Comparison of ENCODE assay signal across 8 cellular contexts in genomic region chr2:177265834-177266817, GRCh38. TPM values are rescaled to one million over a fixed set of nuclear protein-coding genes. Genes with fewer than 3 reads are reported as not detected.
DNase-seq lines count a peak whose midpoint lies in the region; ATAC-seq and TF ChIP-seq lines count a peak whose summit lies in the region.

No MANE protein-coding gene starts in this region.

- no peak overlapping the region for H3K4ac ChIP-seq in neuronal stem cell (ENCODE audit: low read length)
- no peak overlapping the region for H3K4ac ChIP-seq in mesendoderm (ENCODE audit: low read depth, low read length)

- H4K5ac ChIP-seq in mesendoderm (ENCODE audit: low read length), result no peak overlapping the region

- no peak for ATAC-seq in Right ventricle myocardium inferior

- no peak overlapping the region for H3K4me2 ChIP-seq in neuronal stem cell (ENCODE audit: insufficient read depth, low read length, poor library complexity, severe bottlenecking)
- H3K4me2 ChIP-seq in mesendoderm (ENCODE audit: low read length), result no peak overlapping the region

- H3K23ac ChIP-seq in neuronal stem cell (ENCODE audit: low read depth, low read length, poor library complexity) (no peak overlapping the region), mesendoderm (ENCODE audit: low read length) (no peak overlapping the region)

- H3K36me3 ChIP-seq in left ventricle myocardium inferior (no peaks in the 10 kb centered on the region), endocrine pancreas (ENCODE audit: control insufficient read depth, insufficient read depth, low read length) (no peaks in the 10 kb centered on the region), neuronal stem cell (replicated peaks in 1 of 2; ENCODE audit: control insufficient read depth in 2 of 2, insufficient read depth in 2 of 2, low read length in 2 of 2) (no peaks in the 10 kb centered on the region), mesendoderm (ENCODE audit: control insufficient read depth, insufficient read depth, low read length) (no peaks in the 10 kb centered on the region)

- no CpG with 5 or more reads among the region's 4 CpGs for WGBS in neuronal stem cell (ENCODE audit: extremely low coverage in 2 of 2, insufficient read length in 2 of 2, insufficient replicate concordance in 1 of 2), 2 donors
- no CpG with 5 or more reads among the region's 4 CpGs for WGBS in mesendoderm (ENCODE audit: extremely low coverage, insufficient coverage, low lambda C conversion rate)

- H3K4me3 ChIP-seq in left ventricle myocardium inferior (peak overlapping the region; percentile 90), endocrine pancreas (ENCODE audit: control insufficient read depth, insufficient read depth, low read length) (peak overlapping the region; percentile 87), neuronal stem cell (ENCODE audit: low read length in 2 of 2) (peak overlapping the region in 1 of 2 donors; percentile 68), mesendoderm (ENCODE audit: low read length) (no peak overlapping the region)

- peak overlapping the region; percentile 100 for H3K27ac ChIP-seq in left ventricle myocardium inferior (replicated peaks)
- H3K27ac ChIP-seq in neuronal stem cell (replicated peaks; ENCODE audit: low read length), result no peak overlapping the region
- H3K27ac ChIP-seq in mesendoderm (ENCODE audit: low read depth, low read length), result no peak overlapping the region

- no peak for DNase-seq in left ventricle myocardium inferior
- DNase-seq in Right ventricle myocardium inferior (ENCODE audit: missing footprints), result no peak
- DNase-seq in SIG-M5 (lab: John Stamatoyannopoulos, UW), result peak; percentile 15
- DNase-seq in neuronal stem cell (ENCODE audit: low spot score), result no peak
- DNase-seq in NCI-H748 (lab: John Stamatoyannopoulos, UW; ENCODE audit: unreplicated experiment), result no peak
- no peak for DNase-seq in mesendoderm
- no peak for DNase-seq in GOT3 (lab: John Stamatoyannopoulos, UW)

- peak overlapping the region; percentile 89 for H2AFZ ChIP-seq in neuronal stem cell (ENCODE audit: low read length)

- no peak overlapping the region for H4K8ac ChIP-seq in neuronal stem cell (ENCODE audit: low read depth, low read length)
- no peak overlapping the region for H4K8ac ChIP-seq in mesendoderm (ENCODE audit: low read depth, low read length)

- H3K18ac ChIP-seq in neuronal stem cell (ENCODE audit: low read length) (no peak overlapping the region), mesendoderm (ENCODE audit: low read length) (no peak overlapping the region)

- no peak overlapping the region for H2BK15ac ChIP-seq in neuronal stem cell (ENCODE audit: low read length)
- no peak overlapping the region for H2BK15ac ChIP-seq in mesendoderm (replicated peaks; ENCODE audit: low read depth)

- H3K9ac ChIP-seq in endocrine pancreas (ENCODE audit: control insufficient read depth, insufficient read depth, low read length) (no peak overlapping the region), neuronal stem cell (ENCODE audit: low read depth, low read length, poor library complexity) (no peak overlapping the region), mesendoderm (ENCODE audit: low read length) (no peak overlapping the region)

- H2AK5ac ChIP-seq in neuronal stem cell (ENCODE audit: low read depth, low read length) (no peak overlapping the region), mesendoderm (ENCODE audit: low read length) (no peak overlapping the region)

- no peak overlapping the region for H3K14ac ChIP-seq in neuronal stem cell (ENCODE audit: low read length)

- H2BK5ac ChIP-seq in neuronal stem cell (ENCODE audit: low read length) (no peak overlapping the region), mesendoderm (ENCODE audit: low read length) (no peak overlapping the region)

- intact Hi-C loops in left ventricle myocardium inferior (cut with micrococcal nuclease) (loop anchor here (5.0 to 10.0 kb wide), 2 partner anchors 66 to 101 kb away; no protein-coding TSS in a partner anchor), Right ventricle myocardium inferior (cut with DNase I) (loop anchor here (2.0 to 10.0 kb wide), 3 partner anchors 23 to 489 kb away; partner anchors contain the start of gene AGPS)

- H2BK120ac ChIP-seq in neuronal stem cell (ENCODE audit: low read depth, low read length) (no peak overlapping the region), mesendoderm (ENCODE audit: low read depth, low read length) (no peak overlapping the region)

- H2BK12ac ChIP-seq in neuronal stem cell (ENCODE audit: low read length), result no peak overlapping the region

- no peak overlapping the region for H4K91ac ChIP-seq in neuronal stem cell (ENCODE audit: low read depth, low read length, poor library complexity)

- H3K79me1 ChIP-seq in neuronal stem cell (ENCODE audit: low read depth, low read length) (no peaks in the 10 kb centered on the region), mesendoderm (ENCODE audit: low read length) (no peaks in the 10 kb centered on the region)

- peaks cover 52% of the 10 kb centered on the region for H3K4me1 ChIP-seq in left ventricle myocardium inferior
- H3K4me1 ChIP-seq in endocrine pancreas (ENCODE audit: control insufficient read depth, insufficient read depth, low read length), result peaks cover 8% of the 10 kb centered on the region
- H3K4me1 ChIP-seq in neuronal stem cell (ENCODE audit: control insufficient read depth in 2 of 2, insufficient read depth in 1 of 2, low read depth in 1 of 2, low read length in 2 of 2), result peaks cover 1 to 17% of the 10 kb centered on the region in 2 donors
- no peaks in the 10 kb centered on the region for H3K4me1 ChIP-seq in mesendoderm (ENCODE audit: control insufficient read depth, low read depth, low read length)

- H3K27me3 ChIP-seq in left ventricle myocardium inferior (ENCODE audit: low read depth), result no peaks in the 10 kb centered on the region
- no peaks in the 10 kb centered on the region for H3K27me3 ChIP-seq in endocrine pancreas (ENCODE audit: control insufficient read depth, insufficient read depth, low read length)
- no peaks in the 10 kb centered on the region for H3K27me3 ChIP-seq in neuronal stem cell (ENCODE audit: control insufficient read depth in 3 of 3, insufficient read depth in 3 of 3, low read depth in 1 of 3, low read length in 3 of 3)
- H3K27me3 ChIP-seq in mesendoderm (ENCODE audit: insufficient read depth, low read length, poor library complexity), result no peaks in the 10 kb centered on the region

- TF ChIP-seq CTCF in left ventricle myocardium inferior (IDR thresholded peaks at IDR 0.05; ENCODE audit: borderline replicate concordance), result no peak

- H3K9me3 ChIP-seq in left ventricle myocardium inferior (replicated peaks), result no peaks in the 10 kb centered on the region
- no peaks in the 10 kb centered on the region for H3K9me3 ChIP-seq in endocrine pancreas (ENCODE audit: control insufficient read depth, low read length)
- H3K9me3 ChIP-seq in neuronal stem cell (replicated peaks in 1 of 2; ENCODE audit: control insufficient read depth in 2 of 2, insufficient read depth in 1 of 2, low read depth in 1 of 2, low read length in 2 of 2), result no peaks in the 10 kb centered on the region

- no peak overlapping the region for H3K56ac ChIP-seq in mesendoderm (ENCODE audit: low read length)

- peaks cover 18% of the 10 kb centered on the region for H3K79me2 ChIP-seq in mesendoderm (ENCODE audit: control insufficient read depth, insufficient read depth, low read length)

RNA-seq across cellular contexts. Expression of gene NFE2L2, which starts 1.6 kb away (rescaled TPM):
- total RNA-seq in left ventricle myocardium inferior, result 50.7 TPM
- total RNA-seq in Right ventricle myocardium inferior, result 53.4 TPM
- 22.7 TPM for polyA plus RNA-seq in neuronal stem cell (2013, experiment 1 of 2)
- polyA plus RNA-seq in neuronal stem cell (2013, experiment 2 of 2), result 24.5 TPM
- polyA plus RNA-seq in mesendoderm (2013, experiment 1 of 2), result 33.0 TPM
- 35.1 TPM for polyA plus RNA-seq in mesendoderm (2013, experiment 2 of 2)

RNA-seq across cellular contexts. Expression of gene HNRNPA3, which starts 53.5 kb away (rescaled TPM):
- total RNA-seq in left ventricle myocardium inferior (73.2 TPM), Right ventricle myocardium inferior (66.6 TPM)
- polyA plus RNA-seq in neuronal stem cell (2013, experiment 1 of 2), result 314 TPM
- 322 TPM for polyA plus RNA-seq in neuronal stem cell (2013, experiment 2 of 2)
- 641 TPM for polyA plus RNA-seq in mesendoderm (2013, experiment 1 of 2)
- polyA plus RNA-seq in mesendoderm (2013, experiment 2 of 2), result 604 TPM
